Comparison of ENCODE assay signal across 8 cellular contexts in genomic region chr4:931194-931959, GRCh38. TPM values are rescaled to one million over a fixed set of nuclear protein-coding genes. Genes with fewer than 3 reads are reported as not detected.
DNase-seq lines count a peak whose midpoint lies in the region; ATAC-seq and TF ChIP-seq lines count a peak whose summit lies in the region.

No MANE protein-coding gene starts in this region.

- peaks cover 28% of the 10 kb centered on the region for H3K4me1 Mint-ChIP-seq in T-helper 1 cell treated with Interleukin-12 subunit alpha and Interleukin-12 subunit beta and Interleukin-4 antibody, amounts not matched to agents 30 μg/mL and 1 μg/mL, for 36 hours (ENCODE audit: low read depth)
- H3K4me1 Mint-ChIP-seq in naive thymus-derived CD8-positive, alpha-beta T cell = peaks cover 28 to 82% (median 52%) of the 10 kb centered on the region in 4 donors

- peak; percentile 10 for ATAC-seq in HG02610 (IDR thresholded peaks at IDR 0.05; ENCODE audit: unreplicated experiment)
- ATAC-seq in naive thymus-derived CD8-positive, alpha-beta T cell = no peak

- H3K4me3 Mint-ChIP-seq in T-helper 1 cell treated with Interleukin-12 subunit alpha and Interleukin-12 subunit beta and Interleukin-4 antibody, amounts not matched to agents 30 μg/mL and 1 μg/mL, for 36 hours = peak overlapping the region; percentile 94
- peak overlapping the region; percentile 92 to 98 (median 94) for H3K4me3 Mint-ChIP-seq in naive thymus-derived CD8-positive, alpha-beta T cell

- H3K27me3 Mint-ChIP-seq in T-helper 1 cell treated with Interleukin-12 subunit alpha and Interleukin-12 subunit beta and Interleukin-4 antibody, amounts not matched to agents 30 μg/mL and 1 μg/mL, for 36 hours (ENCODE audit: low read depth) = peaks cover 5% of the 10 kb centered on the region
- peaks cover 0 to 5% (median 0%) of the 10 kb centered on the region in 5 donors for H3K27me3 Mint-ChIP-seq in naive thymus-derived CD8-positive, alpha-beta T cell

- H3K4me3 ChIP-seq in epithelial cell of proximal tubule (ENCODE audit: low read depth, low read length) = peak overlapping the region; percentile 88

- DNase-seq in Daoy (ENCODE audit: low read depth) (peak; percentile 11), epithelial cell of proximal tubule (ENCODE audit: low read depth) (no peak), NCI-H748 treated with DMSO at 0.1 percent for 48 hours (lab: John Stamatoyannopoulos, UW) (no peak), NCI-H510A (lab: John Stamatoyannopoulos, UW) (no peak), 8988T (no peak)
- DNase-seq in naive thymus-derived CD8-positive, alpha-beta T cell = peak in 3 of 10 donors; percentile 9 to 25 (median 18)

- POLR2A ChIA-PET in naive thymus-derived CD8-positive, alpha-beta T cell (lab: Charles Lee) = interaction anchor here (0.7 to 2.9 kb wide), 10 partner anchors 10 to 595 kb away, joined by 3 to 11 read pairs (median 4); partner anchors contain the start of genes DGKQ and IDUA

- H3K27ac Mint-ChIP-seq in T-helper 1 cell treated with Interleukin-12 subunit alpha and Interleukin-12 subunit beta and Interleukin-4 antibody, amounts not matched to agents 30 μg/mL and 1 μg/mL, for 36 hours = peak overlapping the region; percentile 95
- H3K27ac Mint-ChIP-seq in naive thymus-derived CD8-positive, alpha-beta T cell = peak overlapping the region; percentile 88 to 99 (median 96)

- no peak for TF ChIP-seq CTCF in epithelial cell of proximal tubule (conservative IDR thresholded peaks at IDR 0.05; ENCODE audit: low read depth, low read length)

- H3K9me3 Mint-ChIP-seq in T-helper 1 cell treated with Interleukin-12 subunit alpha and Interleukin-12 subunit beta and Interleukin-4 antibody, amounts not matched to agents 30 μg/mL and 1 μg/mL, for 36 hours = no peaks in the 10 kb centered on the region
- no peaks in the 10 kb centered on the region for H3K9me3 Mint-ChIP-seq in naive thymus-derived CD8-positive, alpha-beta T cell

- H3K36me3 Mint-ChIP-seq in T-helper 1 cell treated with Interleukin-12 subunit alpha and Interleukin-12 subunit beta and Interleukin-4 antibody, amounts not matched to agents 30 μg/mL and 1 μg/mL, for 36 hours (ENCODE audit: low read depth) = peaks cover 2% of the 10 kb centered on the region
- peaks cover 0 to 2% (median 0%) of the 10 kb centered on the region in 3 donors for H3K36me3 Mint-ChIP-seq in naive thymus-derived CD8-positive, alpha-beta T cell

RNA-seq across cellular contexts. Expression of gene GAK, which starts 0.7 kb away (rescaled TPM):
- total RNA-seq in Daoy (2014; rRNA removed; shearing (Covaris generic)) = 61.6 and 71.9 TPM in 2 replicates
- 105 and 123 TPM in 2 replicates for total RNA-seq in epithelial cell of proximal tubule
- total RNA-seq in naive thymus-derived CD8-positive, alpha-beta T cell = 100 to 1,000 TPM; 162 to 164 TPM
- polyA plus RNA-seq in naive thymus-derived CD8-positive, alpha-beta T cell = 10 to 100 TPM; 45.0 to 71.0 (median 57.6) TPM

RNA-seq across cellular contexts. Expression of gene TMEM175, which starts 0.9 kb away (rescaled TPM):
- total RNA-seq in Daoy (2014; rRNA removed; shearing (Covaris generic)) = 12.0 and 20.1 TPM in 2 replicates
- 10.2 and 11.4 TPM in 2 replicates for total RNA-seq in epithelial cell of proximal tubule
- total RNA-seq in naive thymus-derived CD8-positive, alpha-beta T cell = 10 to 100 TPM; 65.6 to 72.9 TPM
- 10 to 100 TPM in 2 of 3 donors, 1 to 10 TPM in 1; 6.4 to 14.7 (median 11.5) TPM for polyA plus RNA-seq in naive thymus-derived CD8-positive, alpha-beta T cell

RNA-seq across cellular contexts. Expression of gene DGKQ, which starts 42.0 kb away (rescaled TPM):
- total RNA-seq in Daoy (2014; rRNA removed; shearing (Covaris generic)) = 4.3 and 4.4 TPM in 2 replicates
- 11.1 and 16.9 TPM in 2 replicates for total RNA-seq in epithelial cell of proximal tubule
- 10 to 100 TPM; 37.4 to 39.9 TPM for total RNA-seq in naive thymus-derived CD8-positive, alpha-beta T cell
- polyA plus RNA-seq in naive thymus-derived CD8-positive, alpha-beta T cell = 10 to 100 TPM in 2 of 3 donors, 1 to 10 TPM in 1; 2.2 to 17.3 (median 10.0) TPM

RNA-seq across cellular contexts. Expression of gene IDUA, which starts 55.5 kb away (rescaled TPM):
- total RNA-seq in Daoy (2014; rRNA removed; shearing (Covaris generic)) = 1.0 and 2.3 TPM in 2 replicates
- total RNA-seq in epithelial cell of proximal tubule = 0.87 and 5.8 TPM in 2 replicates
- total RNA-seq in naive thymus-derived CD8-positive, alpha-beta T cell = 10 to 100 TPM; 74.8 to 79.1 TPM
- 10 to 100 TPM in 1 of 3 donors, 1 to 10 TPM in 2; 6.5 to 15.4 (median 9.6) TPM for polyA plus RNA-seq in naive thymus-derived CD8-positive, alpha-beta T cell
